Comparison of ENCODE assay signal across 1 cellular context in genomic region chr17:40680998-40681397, GRCh38.
TF ChIP-seq lines count a peak whose summit lies in the region.

No MANE protein-coding gene starts in this region.

TF ChIP-seq in HepG2, 621 proteins besides CTCF, POLR2A, EP300 and RAD21:
- no peak for TF ChIP-seq SCMH1 (CRISPR knock-in tag; IDR thresholded peaks at IDR 0.05; ENCODE audit: borderline replicate concordance)
- TF ChIP-seq AGO1 (IDR thresholded peaks at IDR 0.05; ENCODE audit: low read depth, low read length, poor library complexity, severe bottlenecking), result no peak
- no peak for TF ChIP-seq BCLAF1 (IDR thresholded peaks at IDR 0.05)
- TF ChIP-seq ATF1 (CRISPR knock-in tag; IDR thresholded peaks at IDR 0.05), result no peak
- no peak for TF ChIP-seq ZNF703 (CRISPR knock-in tag; IDR thresholded peaks at IDR 0.05; ENCODE audit: borderline replicate concordance)
- TF ChIP-seq ZNF563 (CRISPR knock-in tag; IDR thresholded peaks at IDR 0.05), result no peak
- TF ChIP-seq ZFP62 (CRISPR knock-in tag; IDR thresholded peaks at IDR 0.05), result no peak
- TF ChIP-seq GTF2F1 (IDR thresholded peaks at IDR 0.05; ENCODE audit: low read length), result no peak
- no peak for TF ChIP-seq DNMT3B (CRISPR knock-in tag; conservative IDR thresholded peaks at IDR 0.05)
- TF ChIP-seq ARID3A (IDR thresholded peaks at IDR 0.05; ENCODE audit: low read depth, low read length), result no peak
- no peak for TF ChIP-seq MAFK (conservative IDR thresholded peaks at IDR 0.05 in 1 of 2, IDR thresholded peaks at IDR 0.05 in 1 of 2; ENCODE audit: low read length in 2 of 2)
- TF ChIP-seq, protein P1, sequence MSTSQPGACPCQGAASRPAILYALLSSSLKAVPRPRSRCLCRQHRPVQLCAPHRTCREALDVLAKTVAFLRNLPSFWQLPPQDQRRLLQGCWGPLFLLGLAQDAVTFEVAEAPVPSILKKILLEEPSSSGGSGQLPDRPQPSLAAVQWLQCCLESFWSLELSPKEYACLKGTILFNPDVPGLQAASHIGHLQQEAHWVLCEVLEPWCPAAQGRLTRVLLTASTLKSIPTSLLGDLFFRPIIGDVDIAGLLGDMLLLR (CRISPR knock-in tag; IDR thresholded peaks at IDR 0.05), result no peak
- TF ChIP-seq EZH2 (conservative IDR thresholded peaks at IDR 0.05; ENCODE audit: low read depth, low read length), result no peak
